1 cellular context compared by ENCODE assay signal in genomic region chr16:11310634-11310977, GRCh38.
TF ChIP-seq lines count a peak whose summit lies in the region.

No MANE protein-coding gene starts in this region.

TF ChIP-seq in HepG2, 621 proteins besides CTCF, POLR2A, EP300 and RAD21 (continued from another document):
- TF ChIP-seq ZFP91 (CRISPR knock-in tag; IDR thresholded peaks at IDR 0.05; ENCODE audit: borderline replicate concordance) (peak; percentile 51; the same call in 1 of the 2 replicates), CREB1 (IDR thresholded peaks at IDR 0.05) (no peak), CREB1 (CRISPR knock-in tag; IDR thresholded peaks at IDR 0.05) (no peak), HNF1A (IDR thresholded peaks at IDR 0.05; ENCODE audit: low read depth) (no peak), HNF1A (CRISPR knock-in tag; IDR thresholded peaks at IDR 0.05; ENCODE audit: borderline replicate concordance) (no peak), SRY (CRISPR knock-in tag; IDR thresholded peaks at IDR 0.05) (no peak)
